Comparison of ENCODE assay signal across 1 cellular context in the genomic region with DNA sequence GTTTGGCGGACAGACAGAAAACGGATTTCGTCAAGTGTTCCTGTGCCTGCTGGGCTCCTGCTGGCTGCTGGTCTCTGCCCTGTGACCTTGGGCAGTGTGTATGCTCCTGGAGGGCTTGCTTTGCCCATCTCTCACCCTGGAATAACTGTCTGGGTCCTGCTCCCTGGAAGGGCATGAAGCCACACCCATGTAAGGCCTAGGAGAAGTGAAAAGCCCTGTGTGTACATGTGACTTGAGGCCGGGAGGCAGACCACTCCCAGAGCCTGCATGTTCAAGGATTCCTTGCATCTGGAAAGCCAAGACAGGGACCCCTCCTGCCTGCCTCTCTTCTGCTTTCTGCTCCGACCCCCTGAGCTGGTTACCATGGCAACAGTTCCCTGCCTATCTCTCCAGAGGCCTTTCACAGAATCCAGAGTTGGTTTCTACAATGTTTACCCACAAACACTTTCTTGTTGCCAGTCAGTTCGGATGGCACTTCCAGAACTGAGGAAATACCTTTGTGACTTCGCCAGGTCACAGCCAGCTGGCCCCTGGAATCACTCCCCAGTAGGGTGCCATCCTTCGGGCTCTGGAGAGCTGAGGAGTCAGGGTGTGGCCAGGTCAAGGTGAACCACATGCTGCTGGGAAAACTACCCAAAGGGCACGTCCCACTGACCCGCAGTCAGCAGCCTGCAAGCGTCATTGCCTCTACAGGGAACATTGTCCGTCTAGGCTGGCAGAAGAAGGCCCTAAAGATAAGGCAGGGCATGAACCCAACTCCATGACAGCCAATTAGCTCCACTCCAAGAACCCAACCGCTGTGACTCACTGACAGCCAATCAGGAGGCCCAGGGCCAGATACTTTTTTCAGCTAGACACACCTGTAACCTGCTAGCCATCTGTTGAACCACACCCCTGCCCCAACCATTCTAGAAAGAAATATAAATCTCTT.
TF ChIP-seq lines count a peak whose summit lies in the region.

No MANE protein-coding gene starts in this region.

TF ChIP-seq in HepG2, 621 proteins besides CTCF, POLR2A, EP300 and RAD21:
- no peak for TF ChIP-seq ZNF20 (CRISPR knock-in tag; IDR thresholded peaks at IDR 0.05)
- peak; percentile 56; the same call in 1 of the 2 replicates for TF ChIP-seq RFX1 (IDR thresholded peaks at IDR 0.05)
- TF ChIP-seq RARA (CRISPR knock-in tag; IDR thresholded peaks at IDR 0.05) = 0 out of 2 replicates have a peak, but pooled peaks have one; percentile 12
- no peak for TF ChIP-seq ZNF672 (CRISPR knock-in tag; IDR thresholded peaks at IDR 0.05)
